ENCODE assay signal across 10 cellular contexts in genomic region chr6:137494281-137494966, GRCh38. TPM values are rescaled to one million over a fixed set of nuclear protein-coding genes. Genes with fewer than 3 reads are reported as not detected.
DNase-seq lines count a peak whose midpoint lies in the region; ATAC-seq and TF ChIP-seq lines count a peak whose summit lies in the region.
"Had no signal": no experiment of that assay in that cellular context is flagged by ENCODE, and none has a peak within 500 bp of the region (broad histone marks: within the 10 kb centered on the region; RNA-seq: fewer than 3 reads in every experiment).

OLIG3 (minus strand) TSS chr6:137494394; CDS start chr6:137494170, 224 bp downstream.

- DNase-seq in DND-41 (peak; percentile 67), SK-N-MC (ENCODE audit: low read depth, low spot score) (no peak), osteocyte (ENCODE audit: extremely low spot score, unreplicated experiment) (no peak), MCF 10A (ENCODE audit: unreplicated experiment) (no peak), NCI-H748 treated with DMSO at 0.1 percent for 48 hours (lab: John Stamatoyannopoulos, UW) (no peak), posterior cingulate gyrus (no peak)

- peak within 1 kb of the TSS; percentile 48 for H2AFZ ChIP-seq in DND-41 (ENCODE audit: low read depth, low read length)

- intact Hi-C loops in MCF 10A (cut with micrococcal nuclease) = no loop called here
- intact Hi-C loops in posterior cingulate gyrus (cut with DNase I) = no loop called here

- BruUV-seq in MCF 10A (replicated peaks; lab: Mats Ljungman, UMichigan) = no TSS peak

- POLR2A ChIA-PET in MCF 10A (lab: Yijun Ruan, JAX) = no interaction called here

- H3K36me3 ChIP-seq in DND-41 (ENCODE audit: insufficient read depth, low read length) (no peaks in the 10 kb centered on the region), SK-N-MC (ENCODE audit: insufficient read depth, low read length) (no peaks in the 10 kb centered on the region), duodenal mucosa (ENCODE audit: control insufficient read depth in 1 of 2, insufficient read depth in 2 of 2, low read length in 2 of 2) (no peaks in the 10 kb centered on the region)

- CTCF ChIA-PET in MCF 10A (lab: Yijun Ruan, JAX) = no interaction called here

- H3K9me3 Mint-ChIP-seq in osteocyte (ENCODE audit: unreplicated experiment) (no peaks in the 10 kb centered on the region), MCF 10A (ENCODE audit: unreplicated experiment) (no peaks in the 10 kb centered on the region)

- peak within 1 kb of the TSS; percentile 45 for H3K4me2 ChIP-seq in DND-41 (ENCODE audit: insufficient read depth, low read length)

- no peaks in the 10 kb centered on the region for H3K9me3 ChIP-seq in DND-41 (ENCODE audit: insufficient read depth, low read length, severe bottlenecking)
- H3K9me3 ChIP-seq in SK-N-MC (ENCODE audit: low read depth, low read length) = no peaks in the 10 kb centered on the region
- no peaks in the 10 kb centered on the region for H3K9me3 ChIP-seq in duodenal mucosa (ENCODE audit: control insufficient read depth in 1 of 2, low read length in 2 of 2)

- peaks cover 3% of the 10 kb centered on the region for H3K36me3 Mint-ChIP-seq in osteocyte (ENCODE audit: unreplicated experiment)
- H3K36me3 Mint-ChIP-seq in MCF 10A (ENCODE audit: insufficient read depth, unreplicated experiment) = peaks cover 5% of the 10 kb centered on the region

- peak; percentile 90 for ATAC-seq in DND-41 (ENCODE audit: insufficient read depth, low read depth)
- no peak for ATAC-seq in GM21723 (IDR thresholded peaks at IDR 0.05; ENCODE audit: unreplicated experiment)

- H3K4me1 Mint-ChIP-seq in osteocyte (ENCODE audit: unreplicated experiment) = peaks cover 33% of the 10 kb centered on the region
- peaks cover 4% of the 10 kb centered on the region for H3K4me1 Mint-ChIP-seq in MCF 10A (ENCODE audit: insufficient read depth, unreplicated experiment)

- H3K4me3 Mint-ChIP-seq in osteocyte (ENCODE audit: unreplicated experiment) (peak within 1 kb of the TSS; percentile 22), MCF 10A (ENCODE audit: unreplicated experiment) (no peak within 1 kb of the TSS)

- H3K27ac ChIP-seq in DND-41 (ENCODE audit: low read length) = no peak within 1 kb of the TSS
- no peak within 1 kb of the TSS for H3K27ac ChIP-seq in SK-N-MC
- no peak within 1 kb of the TSS for H3K27ac ChIP-seq in duodenal mucosa (ENCODE audit: low read depth, low read length)

- no peaks in the 10 kb centered on the region for H3K27me3 ChIP-seq in DND-41 (ENCODE audit: insufficient read depth, low read length, poor library complexity)
- peaks cover 97% of the 10 kb centered on the region in 2 donors for H3K27me3 ChIP-seq in duodenal mucosa (ENCODE audit: control insufficient read depth in 1 of 2, insufficient read depth in 2 of 2, low read length in 2 of 2)

- H3K9ac ChIP-seq in DND-41 (ENCODE audit: low read depth, low read length) (no peak within 1 kb of the TSS), SK-N-MC (ENCODE audit: insufficient read length) (no peak within 1 kb of the TSS), duodenal mucosa (ENCODE audit: low read depth in 1 of 2, low read length in 2 of 2) (no peak within 1 kb of the TSS)

- H3K27ac Mint-ChIP-seq in osteocyte (ENCODE audit: unreplicated experiment) (no peak within 1 kb of the TSS), MCF 10A (ENCODE audit: low read depth, unreplicated experiment) (no peak within 1 kb of the TSS)

- H4K20me1 ChIP-seq in DND-41 (ENCODE audit: insufficient read depth, low read length) = no peaks in the 10 kb centered on the region

- H3K27me3 Mint-ChIP-seq in osteocyte (ENCODE audit: unreplicated experiment) = peaks cover 94% of the 10 kb centered on the region
- peaks cover 29% of the 10 kb centered on the region for H3K27me3 Mint-ChIP-seq in MCF 10A (ENCODE audit: insufficient read depth, unreplicated experiment)

- H3K4me1 ChIP-seq in DND-41 (ENCODE audit: insufficient read depth, low read length) (peaks cover 9% of the 10 kb centered on the region), duodenal mucosa (ENCODE audit: control insufficient read depth in 1 of 2, insufficient read depth in 2 of 2, low read length in 2 of 2) (peaks cover 22 to 25% of the 10 kb centered on the region in 2 donors)

- H3K79me2 ChIP-seq in DND-41 (ENCODE audit: insufficient read depth, low read length) = no peaks in the 10 kb centered on the region

- H3K4me3 ChIP-seq in DND-41 (ENCODE audit: low read depth in 1 of 2, low read length in 2 of 2) (peak within 1 kb of the TSS in 1 of 2 experiments; percentile 26; a peak in 1 of 4 replicates), SK-N-MC (peak within 1 kb of the TSS; percentile 74), duodenal mucosa (ENCODE audit: low read depth in 1 of 2, low read length in 2 of 2) (peak within 1 kb of the TSS; percentile 24 to 28)

- TF ChIP-seq CTCF in DND-41 (IDR thresholded peaks at IDR 0.05; ENCODE audit: borderline replicate concordance, extremely low read depth, low read length, poor library complexity, severe bottlenecking) = no peak
- no peak for TF ChIP-seq CTCF in osteocyte (IDR thresholded peaks at IDR 0.05)
- no peak for TF ChIP-seq CTCF in MCF 10A (IDR thresholded peaks at IDR 0.05; ENCODE audit: unreplicated experiment)

RNA-seq across cellular contexts. Expression of gene OLIG3, which starts in this region (rescaled TPM):
- total RNA-seq in osteocyte (not detected in 2 replicates), MCF 10A (2022) (not detected in 2 replicates)
- total RNA-seq: kidney epithelial cell, urinary bladder had no signal
